In genomic region chr3:172606021-172606420, GRCh38 we compare ENCODE assay signal across 18 cellular contexts.
A peak's percentile ranks its signal among the peaks of the same experiment; 100 is the strongest.
DNase-seq lines count a peak whose midpoint lies in the region; ATAC-seq and TF ChIP-seq lines count a peak whose summit lies in the region.
"Had no signal": no experiment of that assay in that cellular context is flagged by ENCODE, and none has a peak within 500 bp of the region (broad histone marks: within the 10 kb centered on the region; RNA-seq: fewer than 3 reads in every experiment).

No MANE protein-coding gene starts in this region.

- no peaks in the 10 kb centered on the region for H3K36me3 ChIP-seq in osteoblast (ENCODE audit: insufficient read depth, low read length)
- H3K36me3 ChIP-seq: heart left ventricle, tibial artery had no signal

- peak overlapping the region; percentile 54 for H3K27ac ChIP-seq in osteoblast (ENCODE audit: low read depth, low read length)
- H3K27ac ChIP-seq: tibial artery had no signal

- H2AFZ ChIP-seq in osteoblast (ENCODE audit: low read length) = peak overlapping the region; percentile 39

- H3K4me3 Mint-ChIP-seq in dendritic cell treated with granulocyte-macrophage colony-stimulating factor and Interleukin-4, amounts not matched to agents 40 ng/mL and 50 ng/mL, for 4 days = no peak overlapping the region
- H3K4me3 Mint-ChIP-seq: brain; CD14-positive monocyte; stimulated activated effector memory CD8-positive, alpha-beta T cell treated with anti-CD3 and anti-CD28 coated beads, Interleukin-12 subunit alpha, Interleukin-12 subunit beta, amount 100 ng/mL, for 72 hours had no signal

- peak; percentile 79 for DNase-seq in EL
- peak; percentile 79 for DNase-seq in RPMI7951 (ENCODE audit: low read depth)
- peak; percentile 65 for DNase-seq in osteoblast (ENCODE audit: insufficient read length, low spot score, missing footprints)
- DNase-seq in activated T-cell treated with anti-CD3 and anti-CD28 coated beads, Interleukin-2, amount 50 U/mL, for 1 hour = no peak
- DNase-seq in T-helper 1 cell = no peak
- DNase-seq: heart left ventricle, mesendoderm, MM.1S, NCI-H2029, NCI-H510A treated with DMSO at 0.1 percent for 48 hours, SIG-M5, tibial artery had no signal

- H3K9me3 ChIP-seq in osteoblast (ENCODE audit: low read depth, low read length) = no peaks in the 10 kb centered on the region
- H3K9me3 ChIP-seq: tibial artery had no signal

- H3K27me3 ChIP-seq in osteoblast (ENCODE audit: insufficient read depth, low read length) = no peaks in the 10 kb centered on the region
- H3K27me3 ChIP-seq: heart left ventricle, tibial artery had no signal

- H3K4me2 ChIP-seq in osteoblast (ENCODE audit: insufficient read depth, low read length) = peak overlapping the region; percentile 26

- H3K9me3 Mint-ChIP-seq in dendritic cell treated with granulocyte-macrophage colony-stimulating factor and Interleukin-4, amounts not matched to agents 40 ng/mL and 50 ng/mL, for 4 days = peaks cover 10% of the 10 kb centered on the region

- no peaks in the 10 kb centered on the region for H3K27me3 Mint-ChIP-seq in dendritic cell treated with granulocyte-macrophage colony-stimulating factor and Interleukin-4, amounts not matched to agents 40 ng/mL and 50 ng/mL, for 4 days
- H3K27me3 Mint-ChIP-seq: brain had no signal

- no peak for ATAC-seq in GM21515 (IDR thresholded peaks at IDR 0.05; ENCODE audit: unreplicated experiment)
- ATAC-seq: heart left ventricle; HepG2; stimulated activated effector memory CD8-positive, alpha-beta T cell treated with anti-CD3 and anti-CD28 coated beads, Interleukin-12 subunit alpha, Interleukin-12 subunit beta, amount 100 ng/mL, for 72 hours had no signal

- no peak overlapping the region for H3K4me3 ChIP-seq in osteoblast (ENCODE audit: insufficient read depth, low read length)
- H3K4me3 ChIP-seq: heart left ventricle, tibial artery had no signal

- TF ChIP-seq CTCF in osteoblast (IDR thresholded peaks at IDR 0.05; ENCODE audit: extremely low read depth, low read depth, low read length) = no peak

- peak overlapping the region; percentile 30 for H3K27ac Mint-ChIP-seq in dendritic cell treated with granulocyte-macrophage colony-stimulating factor and Interleukin-4, amounts not matched to agents 40 ng/mL and 50 ng/mL, for 4 days
- H3K27ac Mint-ChIP-seq: brain; stimulated activated effector memory CD8-positive, alpha-beta T cell treated with anti-CD3 and anti-CD28 coated beads, Interleukin-12 subunit alpha, Interleukin-12 subunit beta, amount 100 ng/mL, for 72 hours had no signal

- H3K36me3 Mint-ChIP-seq in dendritic cell treated with granulocyte-macrophage colony-stimulating factor and Interleukin-4, amounts not matched to agents 40 ng/mL and 50 ng/mL, for 4 days (ENCODE audit: low read depth) = no peaks in the 10 kb centered on the region
- H3K36me3 Mint-ChIP-seq: brain; CD14-positive monocyte; stimulated activated effector memory CD8-positive, alpha-beta T cell treated with anti-CD3 and anti-CD28 coated beads, Interleukin-12 subunit alpha, Interleukin-12 subunit beta, amount 100 ng/mL, for 72 hours had no signal

- H4K20me1 ChIP-seq in osteoblast (ENCODE audit: insufficient read depth, low read length) = no peaks in the 10 kb centered on the region

- H3K4me1 Mint-ChIP-seq in dendritic cell treated with granulocyte-macrophage colony-stimulating factor and Interleukin-4, amounts not matched to agents 40 ng/mL and 50 ng/mL, for 4 days (ENCODE audit: low read depth) = no peaks in the 10 kb centered on the region

- H3K4me1 ChIP-seq in osteoblast (ENCODE audit: insufficient read depth, low read length) = peaks cover 26% of the 10 kb centered on the region

- H3K79me2 ChIP-seq in osteoblast (ENCODE audit: insufficient read depth, low read length) = no peaks in the 10 kb centered on the region

- intact Hi-C loops in dendritic cell treated with granulocyte-macrophage colony-stimulating factor and Interleukin-4, amounts not matched to agents 40 ng/mL and 50 ng/mL, for 4 days (cut with micrococcal nuclease) = no loop called here

Comparison
In these comparisons a context has a peak if more than half of its experiments do, and no peak if none do; other contexts are left out.
1. DNase-seq: peak in EL (single experiment), RPMI7951 (single experiment) and osteoblast (single experiment); none in activated T-cell treated with anti-CD3 and anti-CD28 coated beads, Interleukin-2, amount 50 U/mL, for 1 hour (single experiment) and T-helper 1 cell (0 of 5).